Comparison of ENCODE assay signal across 7 cellular contexts in the genomic region with DNA sequence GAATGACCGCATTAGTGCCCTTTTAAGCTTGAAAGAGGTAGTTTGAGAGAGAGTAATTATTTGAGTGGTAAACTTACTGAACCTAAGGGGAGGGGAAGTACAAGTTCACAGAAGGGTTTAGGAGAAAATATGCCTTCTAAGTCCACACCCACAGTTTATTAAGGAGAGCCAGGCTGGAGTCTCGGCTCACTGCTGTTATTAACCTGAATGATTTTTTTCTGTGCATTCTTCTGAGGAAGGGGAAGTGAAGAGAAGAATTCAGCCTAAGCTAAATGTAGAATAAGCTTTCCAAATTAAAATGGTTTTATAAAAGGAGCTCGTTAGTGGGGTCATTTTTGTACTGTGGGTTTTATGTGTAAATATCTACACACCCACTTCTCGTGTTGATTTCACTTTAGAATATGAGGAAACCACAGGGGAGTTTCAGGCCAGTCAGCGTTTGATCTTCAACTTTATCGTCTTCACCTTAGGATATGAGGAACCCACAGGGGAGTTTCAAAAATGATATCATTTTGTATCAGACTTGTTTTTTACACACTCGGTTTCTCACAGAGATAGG. TPM values are rescaled to one million over a fixed set of nuclear protein-coding genes. Genes with fewer than 3 reads are reported as not detected.
A peak's percentile ranks its signal among the peaks of the same experiment; 100 is the strongest.
DNase-seq lines count a peak whose midpoint lies in the region; ATAC-seq and TF ChIP-seq lines count a peak whose summit lies in the region.

No MANE protein-coding gene starts in this region.

- H3K4me3 ChIP-seq in HUES64 (ENCODE audit: low read length) (peak overlapping the region; percentile 77), colonic mucosa (peak overlapping the region; percentile 77), vagina (peak overlapping the region; percentile 74 to 87)
- peak overlapping the region; percentile 73 for H3K4me3 ChIP-seq in naive thymus-derived CD4-positive, alpha-beta T cell (ENCODE audit: low read length)

- CTCF ChIA-PET in naive thymus-derived CD4-positive, alpha-beta T cell (lab: Charles Lee) = no interaction called here

- no peak for TF ChIP-seq CTCF in colonic mucosa (IDR thresholded peaks at IDR 0.05)
- no peak for TF ChIP-seq CTCF in vagina (IDR thresholded peaks at IDR 0.05)

- H3K9ac ChIP-seq in HUES64 (ENCODE audit: low read depth, low read length) = peak overlapping the region; percentile 56; the same call in 1 of the 2 replicates
- H3K9ac ChIP-seq in colonic mucosa (ENCODE audit: low read depth in 2 of 2, low read length in 2 of 2) = peak overlapping the region; percentile 87 to 94

- no peak overlapping the region for H3K27ac ChIP-seq in HUES64 (ENCODE audit: low read depth, low read length)
- H3K27ac ChIP-seq in colonic mucosa = peak overlapping the region; percentile 100
- peak overlapping the region; percentile 100 for H3K27ac ChIP-seq in naive thymus-derived CD4-positive, alpha-beta T cell (ENCODE audit: low read depth, low read length)
- peak overlapping the region; percentile 98 for H3K27ac ChIP-seq in vagina

- peaks cover 12% of the 10 kb centered on the region; the same call in 1 of the 2 replicates for H3K27me3 ChIP-seq in HUES64 (ENCODE audit: insufficient read depth, low read length)
- no peaks in the 10 kb centered on the region for H3K27me3 ChIP-seq in colonic mucosa
- no peaks in the 10 kb centered on the region for H3K27me3 ChIP-seq in naive thymus-derived CD4-positive, alpha-beta T cell (ENCODE audit: control insufficient read depth in 2 of 2, insufficient read depth in 2 of 2, low read length in 2 of 2)
- H3K27me3 ChIP-seq in vagina = no peaks in the 10 kb centered on the region

- peak; percentile 69 for DNase-seq in T-helper 2 cell treated with Interferon-gamma antibody and Interleukin-4, amounts not matched to agents 5 μg/mL and 100 μg/mL, for 36 hours (ENCODE audit: low spot score)
- no peak for DNase-seq in colonic mucosa
- peak in 8 of 9 donors; percentile 32 to 86 (median 73) for DNase-seq in naive thymus-derived CD4-positive, alpha-beta T cell
- DNase-seq in vagina (ENCODE audit: extremely low spot score in 2 of 2) = no peak
- no peak for DNase-seq in NCI-H446 treated with DMSO at 0.1 percent for 48 hours (lab: John Stamatoyannopoulos, UW)

- H3K4me1 ChIP-seq in HUES64 (ENCODE audit: insufficient read depth, low read length) (peaks cover 12% of the 10 kb centered on the region), colonic mucosa (no peaks in the 10 kb centered on the region), vagina (peaks cover 24% of the 10 kb centered on the region)
- peaks cover 8 to 22% of the 10 kb centered on the region in 2 donors for H3K4me1 ChIP-seq in naive thymus-derived CD4-positive, alpha-beta T cell (ENCODE audit: control insufficient read depth in 2 of 2, insufficient read depth in 2 of 2, low read length in 2 of 2)

- no peak for TF ChIP-seq POLR2A in vagina (IDR thresholded peaks at IDR 0.05)

- peak overlapping the region; percentile 96 for H3K4me3 Mint-ChIP-seq in T-helper 2 cell treated with Interferon-gamma antibody and Interleukin-4, amounts not matched to agents 5 μg/mL and 100 μg/mL, for 36 hours
- peak overlapping the region; percentile 89 to 99 (median 95) for H3K4me3 Mint-ChIP-seq in naive thymus-derived CD4-positive, alpha-beta T cell

- intact Hi-C loops in colonic mucosa (cut with DNase I) = no loop called here
- intact Hi-C loops in naive thymus-derived CD4-positive, alpha-beta T cell (cut with micrococcal nuclease) = loop anchor here (1.0 to 10.0 kb wide), 6 partner anchors 18 to 1516 kb away; a partner anchor contains a TSS
- intact Hi-C loops in vagina (cut with DNase I) = no loop called here

- POLR2A ChIA-PET in naive thymus-derived CD4-positive, alpha-beta T cell (lab: Charles Lee) = interaction anchor here (0.9 to 5.2 kb wide), 7 partner anchors 34 to 271 kb away, joined by 3 to 34 read pairs (median 10); a partner anchor contains a TSS

- H3K36me3 ChIP-seq in HUES64 (ENCODE audit: insufficient read depth, low read length) (peaks cover 10% of the 10 kb centered on the region; the same call in 1 of the 2 replicates), colonic mucosa (no peaks in the 10 kb centered on the region), vagina (peaks cover 0 to 21% of the 10 kb centered on the region in 2 donors)
- H3K36me3 ChIP-seq in naive thymus-derived CD4-positive, alpha-beta T cell (ENCODE audit: control insufficient read depth in 2 of 3, insufficient read depth in 3 of 3, low read length in 3 of 3) = peaks cover 6 to 26% (median 13%) of the 10 kb centered on the region in 3 experiments

- H3K27ac Mint-ChIP-seq in T-helper 2 cell treated with Interferon-gamma antibody and Interleukin-4, amounts not matched to agents 5 μg/mL and 100 μg/mL, for 36 hours = peak overlapping the region; percentile 96
- H3K27ac Mint-ChIP-seq in naive thymus-derived CD4-positive, alpha-beta T cell = peak overlapping the region; percentile 92 to 100 (median 97)

- 41% methylated on average over 5 of the region's 7 CpGs for WGBS in HUES64

- no peaks in the 10 kb centered on the region for H3K9me3 Mint-ChIP-seq in T-helper 2 cell treated with Interferon-gamma antibody and Interleukin-4, amounts not matched to agents 5 μg/mL and 100 μg/mL, for 36 hours
- no peaks in the 10 kb centered on the region for H3K9me3 Mint-ChIP-seq in naive thymus-derived CD4-positive, alpha-beta T cell

- peak; percentile 28 for ATAC-seq in naive thymus-derived CD4-positive, alpha-beta T cell
- ATAC-seq in GM19328 (IDR thresholded peaks at IDR 0.05; ENCODE audit: unreplicated experiment) = no peak

- H3K9me3 ChIP-seq in HUES64 (ENCODE audit: insufficient read depth, low read depth, low read length) (no peaks in the 10 kb centered on the region), colonic mucosa (no peaks in the 10 kb centered on the region), vagina (no peaks in the 10 kb centered on the region)
- no peaks in the 10 kb centered on the region for H3K9me3 ChIP-seq in naive thymus-derived CD4-positive, alpha-beta T cell (ENCODE audit: control insufficient read depth in 2 of 3, low read length in 3 of 3)

- H3K4me1 Mint-ChIP-seq in T-helper 2 cell treated with Interferon-gamma antibody and Interleukin-4, amounts not matched to agents 5 μg/mL and 100 μg/mL, for 36 hours (ENCODE audit: low read depth) = peaks cover 21% of the 10 kb centered on the region
- H3K4me1 Mint-ChIP-seq in naive thymus-derived CD4-positive, alpha-beta T cell = peaks cover 26 to 54% (median 42%) of the 10 kb centered on the region in 7 donors

- H3K27me3 Mint-ChIP-seq in T-helper 2 cell treated with Interferon-gamma antibody and Interleukin-4, amounts not matched to agents 5 μg/mL and 100 μg/mL, for 36 hours (ENCODE audit: low read depth) = peaks cover 13% of the 10 kb centered on the region
- peaks cover 0 to 10% (median 0%) of the 10 kb centered on the region in 5 donors for H3K27me3 Mint-ChIP-seq in naive thymus-derived CD4-positive, alpha-beta T cell

- H3K36me3 Mint-ChIP-seq in T-helper 2 cell treated with Interferon-gamma antibody and Interleukin-4, amounts not matched to agents 5 μg/mL and 100 μg/mL, for 36 hours (ENCODE audit: low read depth) = peaks cover 40% of the 10 kb centered on the region
- peaks cover 10 to 32% (median 21%) of the 10 kb centered on the region in 5 donors for H3K36me3 Mint-ChIP-seq in naive thymus-derived CD4-positive, alpha-beta T cell

RNA-seq across cellular contexts. Expression of a gene that starts 1.5 kb away (rescaled TPM):
- 1.0 TPM for polyA plus RNA-seq in HUES64 (2013, experiment 1 of 2)
- polyA plus RNA-seq in HUES64 (2013, experiment 2 of 2) = 1.6 TPM
- total RNA-seq in colonic mucosa (10 to 100 TPM; 11.9 to 13.1 TPM), vagina (9.3 TPM)
- 10 to 100 TPM; 14.1 to 72.2 (median 37.1) TPM for total RNA-seq in naive thymus-derived CD4-positive, alpha-beta T cell
- polyA plus RNA-seq in naive thymus-derived CD4-positive, alpha-beta T cell = 1 to 10 TPM; 3.5 to 4.5 TPM

RNA-seq across cellular contexts. Expression of a gene that starts 5.1 kb away (rescaled TPM):
- polyA plus RNA-seq in HUES64 (2013, experiment 1 of 2) = not detected
- polyA plus RNA-seq in HUES64 (2013, experiment 2 of 2) = not detected
- total RNA-seq in colonic mucosa (not detected), vagina (not detected)
- not detected for total RNA-seq in naive thymus-derived CD4-positive, alpha-beta T cell
- not detected for polyA plus RNA-seq in naive thymus-derived CD4-positive, alpha-beta T cell

Comparison
In these comparisons a context has a peak if more than half of its experiments do, and no peak if none do; other contexts are left out.
1. DNase-seq: peak in T-helper 2 cell treated with Interferon-gamma antibody and Interleukin-4, amounts not matched to agents 5 μg/mL and 100 μg/mL, for 36 hours (single experiment) and naive thymus-derived CD4-positive, alpha-beta T cell (8 of 9); none in colonic mucosa (single experiment), vagina (0 of 2) and NCI-H446 treated with DMSO at 0.1 percent for 48 hours (single experiment).
2. intact Hi-C loops: an anchor here in naive thymus-derived CD4-positive, alpha-beta T cell (1.0 to 10.0 kb wide); none called in colonic mucosa and vagina.
3. Peak in every context shown above with its lines, with median percentiles within 50 percentile points of each other: H3K4me3 ChIP-seq.